In the genomic region with DNA sequence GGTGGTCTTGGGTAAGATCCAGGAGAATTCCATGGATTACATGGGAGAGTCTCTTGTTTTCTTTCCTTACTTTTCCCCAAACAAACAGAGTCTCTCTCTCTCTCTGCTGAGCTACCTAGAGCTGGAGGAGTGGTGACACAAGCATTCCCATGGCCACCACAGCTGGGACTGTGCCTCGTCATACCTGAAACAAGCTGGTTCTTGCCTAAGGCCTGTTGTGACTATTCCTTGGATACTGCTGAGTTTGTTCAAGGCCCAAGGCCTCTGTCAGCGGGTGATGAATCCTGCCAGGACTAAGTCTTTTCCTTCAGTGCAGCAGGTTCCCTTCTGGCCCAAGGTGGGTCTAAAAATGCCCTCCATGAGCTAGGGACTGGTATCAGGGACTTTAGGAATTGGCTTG, we compare ENCODE assay signal across 25 cellular contexts.
"Had no signal": no experiment of that assay in that cellular context is flagged by ENCODE, and none has a peak within 500 bp of the region (broad histone marks: within the 10 kb centered on the region; RNA-seq: fewer than 3 reads in every experiment).

No MANE protein-coding gene starts in this region.

- H3K9me3 ChIP-seq: left ventricle myocardium inferior, mucosa of descending colon, ovary, right atrium auricular region, right lobe of liver, stomach, testis, thyroid gland, vagina had no signal

- H3K27me3 Mint-ChIP-seq: natural killer cell treated with Interleukin-12 subunit alpha and Interleukin-12 subunit beta and Interleukin-15 and Interleukin-18, amount 100 ng/mL, for 72 hours; progenitor cell of endocrine pancreas; type B pancreatic cell had no signal

- H3K4me1 ChIP-seq: left ventricle myocardium inferior, right atrium auricular region, right lobe of liver, stomach, testis, thyroid gland, vagina had no signal

- H3K36me3 Mint-ChIP-seq: immature natural killer cell; memory B cell; naive thymus-derived CD4-positive, alpha-beta T cell; stimulated activated naive B cell treated with anti-CD40 and anti-IgM and Interleukin-4, amounts not matched to agents 10 μg/mL and 1 μg/mL and 100 μg/mL, for 72 hours; type B pancreatic cell had no signal

- H3K27me3 ChIP-seq: ovary, right atrium auricular region, right lobe of liver, stomach, testis, thyroid gland, vagina had no signal

- ATAC-seq: mucosa of descending colon; naive thymus-derived CD4-positive, alpha-beta T cell; natural killer cell treated with Interleukin-12 subunit alpha and Interleukin-12 subunit beta and Interleukin-15 and Interleukin-18, amount 100 ng/mL, for 72 hours; right lobe of liver; stimulated activated naive B cell treated with anti-CD40 and anti-IgM and Interleukin-4, amounts not matched to agents 10 μg/mL and 1 μg/mL and 100 μg/mL, for 72 hours; stimulated activated naive CD8-positive, alpha-beta T cell treated with anti-CD3 and anti-CD28 coated beads, Interleukin-15, Interleukin-2, amounts not matched to agents 100 U/mL and 50 U/mL, for 24 hours had no signal

- DNase-seq: hippocampal formation; immature natural killer cell; kidney; left ventricle myocardium inferior; midbrain; mucosa of descending colon; naive thymus-derived CD4-positive, alpha-beta T cell; ovary; right lobe of liver; stimulated activated CD4-positive, alpha-beta T cell treated with anti-CD3 and anti-CD28 coated beads, Interleukin-12 subunit alpha, Interleukin-12 subunit beta, amount 100 ng/mL, for 4 hours; stimulated activated CD4-positive, alpha-beta T cell treated with anti-CD3 and anti-CD28 coated beads, Interleukin-15, amount 100 ng/mL, for 24 hours; stimulated activated CD4-positive, alpha-beta T cell treated with anti-CD3 and anti-CD28 coated beads, Interleukin-2, amount 100 ng/mL, for 24 hours; stimulated activated CD4-positive, alpha-beta T cell treated with anti-CD3 and anti-CD28 coated beads, Interleukin-4, amount 100 ng/mL, for 1 hour; stimulated activated naive B cell treated with anti-CD40 and anti-IgM and Interleukin-4, amounts not matched to agents 10 μg/mL and 1 μg/mL and 100 μg/mL, for 72 hours; stimulated activated naive CD8-positive, alpha-beta T cell treated with anti-CD3 and anti-CD28 coated beads, Interleukin-15, Interleukin-2, amounts not matched to agents 100 U/mL and 50 U/mL, for 24 hours; stomach; testis; thyroid gland had no signal

- H3K36me3 ChIP-seq: left ventricle myocardium inferior, ovary, right atrium auricular region, right lobe of liver, stomach, thyroid gland, vagina had no signal

- H3K4me1 Mint-ChIP-seq: immature natural killer cell; memory B cell; naive thymus-derived CD4-positive, alpha-beta T cell had no signal

- H3K4me3 Mint-ChIP-seq: immature natural killer cell; memory B cell; naive thymus-derived CD4-positive, alpha-beta T cell; natural killer cell treated with Interleukin-12 subunit alpha and Interleukin-12 subunit beta and Interleukin-15 and Interleukin-18, amount 100 ng/mL, for 72 hours; stimulated activated naive B cell treated with anti-CD40 and anti-IgM and Interleukin-4, amounts not matched to agents 10 μg/mL and 1 μg/mL and 100 μg/mL, for 72 hours; type B pancreatic cell had no signal

- H3K4me3 ChIP-seq: left ventricle myocardium inferior, lung, mucosa of descending colon, ovary, right atrium auricular region, right lobe of liver, stomach, testis, thyroid gland, vagina had no signal

- H3K9me3 Mint-ChIP-seq: memory B cell; stimulated activated naive B cell treated with anti-CD40 and anti-IgM and Interleukin-4, amounts not matched to agents 10 μg/mL and 1 μg/mL and 100 μg/mL, for 72 hours; type B pancreatic cell had no signal

- H3K27ac Mint-ChIP-seq: immature natural killer cell; memory B cell; naive thymus-derived CD4-positive, alpha-beta T cell; natural killer cell treated with Interleukin-12 subunit alpha and Interleukin-12 subunit beta and Interleukin-15 and Interleukin-18, amount 100 ng/mL, for 72 hours; progenitor cell of endocrine pancreas; stimulated activated naive B cell treated with anti-CD40 and anti-IgM and Interleukin-4, amounts not matched to agents 10 μg/mL and 1 μg/mL and 100 μg/mL, for 72 hours; type B pancreatic cell had no signal

- H3K27ac ChIP-seq: left ventricle myocardium inferior, ovary, right atrium auricular region, right lobe of liver, stomach, testis, thyroid gland, vagina had no signal
